ENCODE assay signal across 9 cellular contexts in genomic region chr2:207032490-207032889, GRCh38.
"Had no signal": no experiment of that assay in that cellular context is flagged by ENCODE, and none has a peak within 500 bp of the region (broad histone marks: within the 10 kb centered on the region; RNA-seq: fewer than 3 reads in every experiment).

No MANE protein-coding gene starts in this region.

- H2AFZ ChIP-seq: GM23248 had no signal

- FAIRE-seq: HepG2 had no signal

- DNase-seq: GM23248, GOT3, H7, HFFc6 had no signal

- ATAC-seq: HCT116, HepG2 had no signal

- H3K9me3 ChIP-seq: HAP-1 had no signal

- H3K4me1 Mint-ChIP-seq: IgD-negative memory B cell had no signal

- H3K36me3 Mint-ChIP-seq: IgD-negative memory B cell had no signal

- H3K4me3 ChIP-seq: GM23248, HAP-1 had no signal

- H3K27ac Mint-ChIP-seq: HFFc6, IgD-negative memory B cell had no signal

- H3K27ac ChIP-seq: GM23248, HL-60 had no signal

- H3K36me3 ChIP-seq: HAP-1 had no signal

- H3K9ac ChIP-seq: GM23248 had no signal

- H3K4me3 Mint-ChIP-seq: HFFc6, IgD-negative memory B cell had no signal
